ENCODE assay signal across 9 cellular contexts in the genomic region with DNA sequence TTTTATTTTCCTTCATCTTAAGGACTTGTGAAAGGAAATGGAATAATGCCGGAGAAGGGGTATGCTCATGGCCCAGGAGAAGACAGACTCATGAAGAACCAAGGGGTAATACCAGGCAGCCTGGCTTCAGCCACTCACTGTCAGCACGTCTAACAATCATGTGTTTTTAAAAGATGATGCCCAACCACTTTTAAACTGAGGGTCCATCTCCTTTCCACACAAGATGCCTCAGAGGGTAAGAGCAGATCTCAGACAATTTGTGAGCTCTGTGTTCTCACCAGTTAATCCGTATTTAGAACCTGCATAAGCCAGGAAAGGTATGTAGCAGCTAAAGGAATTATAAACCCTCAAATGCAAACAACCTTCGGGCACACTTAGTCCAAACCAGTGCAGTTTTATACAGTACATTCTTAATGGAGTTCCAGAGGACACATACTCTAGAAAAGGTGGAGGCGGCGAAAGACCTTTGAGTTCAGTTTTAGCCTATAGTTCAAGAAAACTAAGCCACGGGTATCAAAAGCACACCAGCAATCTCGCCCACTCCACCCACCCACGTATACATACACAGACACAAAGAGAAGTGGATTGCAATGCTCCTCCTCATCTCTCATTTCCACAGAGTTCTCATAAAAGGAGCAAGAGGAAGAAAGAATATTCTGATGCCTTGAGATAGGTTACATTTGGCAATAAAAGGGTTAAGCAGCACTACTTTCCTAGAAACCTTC. TPM values are rescaled to one million over a fixed set of nuclear protein-coding genes. Genes with fewer than 3 reads are reported as not detected.
DNase-seq lines count a peak whose midpoint lies in the region; ATAC-seq and TF ChIP-seq lines count a peak whose summit lies in the region.
"Had no signal": no experiment of that assay in that cellular context is flagged by ENCODE, and none has a peak within 500 bp of the region (broad histone marks: within the 10 kb centered on the region; RNA-seq: fewer than 3 reads in every experiment).

No MANE protein-coding gene starts in this region.

- ATAC-seq in memory B cell (ENCODE audit: low read depth) (no peak), HG03039 (IDR thresholded peaks at IDR 0.05; ENCODE audit: unreplicated experiment) (no peak), HG02870 (IDR thresholded peaks at IDR 0.05; ENCODE audit: unreplicated experiment) (no peak)

- no peak overlapping the region for H3K14ac ChIP-seq in H9 (ENCODE audit: insufficient read depth, low read length)

- no peak overlapping the region for H2BK5ac ChIP-seq in H9 (ENCODE audit: insufficient read length, low read length)

- H3K27me3 Mint-ChIP-seq in H9 (ENCODE audit: low read depth) (no peaks in the 10 kb centered on the region), memory B cell (no peaks in the 10 kb centered on the region), osteocyte (ENCODE audit: unreplicated experiment) (no peaks in the 10 kb centered on the region)
- no peaks in the 10 kb centered on the region for H3K27me3 Mint-ChIP-seq in activated naive CD4-positive, alpha-beta T cell treated with anti-CD3 and anti-CD28 coated beads, Interleukin-2, amount 50 U/mL, for 24 hours

- H3K4me3 ChIP-seq in BLaER1, result peak overlapping the region; percentile 100

- H3K23me2 ChIP-seq in H9 (ENCODE audit: insufficient read length, low read depth, low read length, poor library complexity, severe bottlenecking), result no peaks in the 10 kb centered on the region

- H3K27ac Mint-ChIP-seq in H9 (peak overlapping the region in 1 of 3 experiments; percentile 5; a peak in 1 of 7 replicates), memory B cell (peak overlapping the region; percentile 97), osteocyte (ENCODE audit: unreplicated experiment) (no peak overlapping the region)
- peak overlapping the region; percentile 99 for H3K27ac Mint-ChIP-seq in activated naive CD4-positive, alpha-beta T cell treated with anti-CD3 and anti-CD28 coated beads, Interleukin-2, amount 50 U/mL, for 24 hours

- no peak overlapping the region for H2BK12ac ChIP-seq in H9 (ENCODE audit: insufficient read length, low read depth, low read length)

- no peak overlapping the region for H2BK15ac ChIP-seq in H9 (ENCODE audit: low read depth, low read length)

- TF ChIP-seq CTCF in H9 (conservative IDR thresholded peaks at IDR 0.05), result no peak
- TF ChIP-seq CTCF in osteocyte (IDR thresholded peaks at IDR 0.05), result no peak

- peaks cover 61% of the 10 kb centered on the region for H3K4me1 ChIP-seq in BLaER1
- H3K4me1 ChIP-seq in H9 (ENCODE audit: insufficient read depth, low read length), result peaks cover 2% of the 10 kb centered on the region

- no peak overlapping the region for H3T11ph ChIP-seq in H9 (ENCODE audit: low read length)

- H3K4me1 Mint-ChIP-seq in H9 (peaks cover 43 to 53% of the 10 kb centered on the region in 2 experiments), memory B cell (peaks cover 51% of the 10 kb centered on the region), osteocyte (ENCODE audit: unreplicated experiment) (peaks cover 35% of the 10 kb centered on the region)
- peaks cover 69% of the 10 kb centered on the region for H3K4me1 Mint-ChIP-seq in activated naive CD4-positive, alpha-beta T cell treated with anti-CD3 and anti-CD28 coated beads, Interleukin-2, amount 50 U/mL, for 24 hours

- DNase-seq in H9 (no peak), memory B cell (ENCODE audit: low spot score in 2 of 2) (no peak), osteocyte (ENCODE audit: extremely low spot score, unreplicated experiment) (no peak), NCI-H774 (lab: John Stamatoyannopoulos, UW) (no peak)
- DNase-seq: DMS79 had no signal

- no peak overlapping the region for H4K91ac ChIP-seq in H9 (ENCODE audit: insufficient read length, low read depth, low read length)

- no peak overlapping the region for H2BK120ac ChIP-seq in H9 (ENCODE audit: low read depth, low read length, poor library complexity, severe bottlenecking)

- H2AK5ac ChIP-seq in H9 (ENCODE audit: insufficient read length, low read length), result no peak overlapping the region

- H3K23ac ChIP-seq in H9 (ENCODE audit: insufficient read length, low read depth, low read length), result no peak overlapping the region

- no peaks in the 10 kb centered on the region for H3K27me3 ChIP-seq in BLaER1
- no peaks in the 10 kb centered on the region for H3K27me3 ChIP-seq in H9 (ENCODE audit: insufficient read depth, low read length)

- H3K36me3 ChIP-seq in BLaER1, result peaks cover 26% of the 10 kb centered on the region

- no peak overlapping the region for H3K4ac ChIP-seq in H9 (ENCODE audit: low read depth, low read length)

- H3K4me3 Mint-ChIP-seq in H9, result peak overlapping the region; percentile 91 to 98; a peak in 4 of 5 replicates
- peak overlapping the region; percentile 97 for H3K4me3 Mint-ChIP-seq in activated naive CD4-positive, alpha-beta T cell treated with anti-CD3 and anti-CD28 coated beads, Interleukin-2, amount 50 U/mL, for 24 hours
- peak overlapping the region; percentile 97 for H3K4me3 Mint-ChIP-seq in memory B cell
- H3K4me3 Mint-ChIP-seq in osteocyte (ENCODE audit: unreplicated experiment), result no peak overlapping the region

- H3K56ac ChIP-seq in H9 (ENCODE audit: insufficient read length, low read depth, low read length), result no peak overlapping the region

- no peaks in the 10 kb centered on the region for H3K79me1 ChIP-seq in H9 (ENCODE audit: insufficient read depth, low read depth, low read length, poor library complexity, severe bottlenecking)

- H3K9me3 ChIP-seq in BLaER1 (no peaks in the 10 kb centered on the region), H9 (ENCODE audit: control insufficient read depth, low read depth, low read length) (no peaks in the 10 kb centered on the region)

- no CpG with 5 or more reads among the region's 9 CpGs for WGBS in H9 (ENCODE audit: extremely low coverage, insufficient read length, low lambda C conversion rate)

- H4K8ac ChIP-seq in H9 (replicated peaks; ENCODE audit: insufficient read length, low read depth, low read length), result no peak overlapping the region

- H3K27ac ChIP-seq in BLaER1 (peak overlapping the region; percentile 94), H9 (ENCODE audit: insufficient read length, low read depth, low read length) (no peak overlapping the region)

- no peak overlapping the region for H3K18ac ChIP-seq in H9 (ENCODE audit: insufficient read length, low read depth, low read length)

- no peak overlapping the region for H2AFZ ChIP-seq in H9 (ENCODE audit: low read length)

- H3K9me3 Mint-ChIP-seq in H9 (peaks cover 0 to 3% of the 10 kb centered on the region in 2 experiments; a peak in 1 of 5 replicates), memory B cell (no peaks in the 10 kb centered on the region), osteocyte (ENCODE audit: unreplicated experiment) (no peaks in the 10 kb centered on the region)
- no peaks in the 10 kb centered on the region for H3K9me3 Mint-ChIP-seq in activated naive CD4-positive, alpha-beta T cell treated with anti-CD3 and anti-CD28 coated beads, Interleukin-2, amount 50 U/mL, for 24 hours

- H4K20me1 ChIP-seq in BLaER1 (peaks cover 18% of the 10 kb centered on the region; the same call in 1 of the 2 replicates), H9 (ENCODE audit: control insufficient read depth, insufficient read depth, insufficient read length) (no peaks in the 10 kb centered on the region)

- H3K79me2 ChIP-seq in H9 (ENCODE audit: insufficient read depth, low read length), result peaks cover 15% of the 10 kb centered on the region; the same call in 1 of the 2 replicates

- H3K4me2 ChIP-seq in BLaER1 (peak overlapping the region; percentile 86), H9 (ENCODE audit: insufficient read depth, insufficient read length, low read length) (no peak overlapping the region)

- peak overlapping the region; percentile 96 for H3K9ac ChIP-seq in BLaER1
- no peak overlapping the region for H3K9ac ChIP-seq in H9 (ENCODE audit: extremely low read depth, insufficient read length, low read length)

- H4K5ac ChIP-seq in H9 (ENCODE audit: insufficient read length, low read depth, low read length), result no peak overlapping the region

- H2BK20ac ChIP-seq in H9 (ENCODE audit: low read depth, low read length, poor library complexity, severe bottlenecking), result no peak overlapping the region

- H3K36me3 Mint-ChIP-seq in H9 (ENCODE audit: insufficient read depth in 1 of 3, low read depth in 3 of 3) (peaks cover 0 to 15% (median 8%) of the 10 kb centered on the region in 3 experiments; a peak in 4 of 7 replicates), memory B cell (peaks cover 7% of the 10 kb centered on the region), osteocyte (ENCODE audit: unreplicated experiment) (peaks cover 6% of the 10 kb centered on the region)
- peaks cover 6% of the 10 kb centered on the region for H3K36me3 Mint-ChIP-seq in activated naive CD4-positive, alpha-beta T cell treated with anti-CD3 and anti-CD28 coated beads, Interleukin-2, amount 50 U/mL, for 24 hours

RNA-seq across cellular contexts. Expression of gene DIAPH1, which starts 2.6 kb away (rescaled TPM):
- total RNA-seq in H9 (2021) (117 and 123 TPM in 2 replicates), osteocyte (50.9 and 52.1 TPM in 2 replicates)

RNA-seq across cellular contexts. Expression of gene HDAC3, which starts 20.5 kb away (rescaled TPM):
- total RNA-seq in H9 (2021) (98.3 and 98.5 TPM in 2 replicates), osteocyte (62.1 and 67.9 TPM in 2 replicates)

RNA-seq across cellular contexts. Expression of gene RELL2, which starts 20.6 kb away (rescaled TPM):
- total RNA-seq in H9 (2021), result 9.8 and 11.1 TPM in 2 replicates
- total RNA-seq in osteocyte, result 5.4 and 6.1 TPM in 2 replicates

RNA-seq across cellular contexts. Expression of gene FCHSD1, which starts 35.1 kb away (rescaled TPM):
- 23.1 and 23.4 TPM in 2 replicates for total RNA-seq in H9 (2021)
- 23.2 and 28.6 TPM in 2 replicates for total RNA-seq in osteocyte
